8 cellular contexts compared by ENCODE assay signal in genomic region chr2:73283545-73284295, GRCh38. TPM values are rescaled to one million over a fixed set of nuclear protein-coding genes. Genes with fewer than 3 reads are reported as not detected.
DNase-seq lines count a peak whose midpoint lies in the region; ATAC-seq and TF ChIP-seq lines count a peak whose summit lies in the region.

No MANE protein-coding gene starts in this region.

- ATAC-seq in GM21723 (IDR thresholded peaks at IDR 0.05; ENCODE audit: unreplicated experiment), result peak; percentile 28

- H3K36me3 ChIP-seq in Loucy (ENCODE audit: insufficient read depth, low read length), result no peaks in the 10 kb centered on the region
- H3K36me3 ChIP-seq in iPS-15b (ENCODE audit: control insufficient read depth, insufficient read depth, low read length), result no peaks in the 10 kb centered on the region

- peaks cover 8% of the 10 kb centered on the region; the same call in 1 of the 2 replicates for H3F3A ChIP-seq in Loucy (ENCODE audit: low read depth)

- no peaks in the 10 kb centered on the region for H3K9me3 Mint-ChIP-seq in activated naive CD8-positive, alpha-beta T cell treated with anti-CD3 and anti-CD28 coated beads for 36 hours

- peaks cover 22% of the 10 kb centered on the region for H3K36me3 Mint-ChIP-seq in activated naive CD8-positive, alpha-beta T cell treated with anti-CD3 and anti-CD28 coated beads for 36 hours

- H3K4me1 Mint-ChIP-seq in activated naive CD8-positive, alpha-beta T cell treated with anti-CD3 and anti-CD28 coated beads for 36 hours, result peaks cover 25% of the 10 kb centered on the region

- peaks cover 9% of the 10 kb centered on the region for H3K27me3 Mint-ChIP-seq in activated naive CD8-positive, alpha-beta T cell treated with anti-CD3 and anti-CD28 coated beads for 36 hours

- H3K9me2 ChIP-seq in Loucy (replicated peaks; ENCODE audit: low read depth, low read length), result no peaks in the 10 kb centered on the region

- H3K9me3 ChIP-seq in Loucy (ENCODE audit: insufficient read depth, low read depth, low read length), result no peaks in the 10 kb centered on the region
- no peaks in the 10 kb centered on the region for H3K9me3 ChIP-seq in iPS-15b (ENCODE audit: control insufficient read depth, insufficient read depth, low read length)

- H3K4me2 ChIP-seq in Loucy (ENCODE audit: low read depth, low read length, poor library complexity, severe bottlenecking), result peak overlapping the region; percentile 97

- H2AFZ ChIP-seq in Loucy (ENCODE audit: low read length), result peak overlapping the region; percentile 100

- H3K4me1 ChIP-seq in Loucy (ENCODE audit: insufficient read depth, low read length, poor library complexity, severe bottlenecking) (peaks cover 49% of the 10 kb centered on the region), iPS-15b (ENCODE audit: control insufficient read depth, insufficient read depth, low read length) (peaks cover 19% of the 10 kb centered on the region)

- TF ChIP-seq CTCF in GM12875 (IDR thresholded peaks at IDR 0.05; ENCODE audit: borderline replicate concordance, insufficient read depth, low read depth, low read length) (no peak), Loucy (conservative IDR thresholded peaks at IDR 0.05; ENCODE audit: low read length) (no peak)

- no peaks in the 10 kb centered on the region for H3K27me3 ChIP-seq in Loucy (ENCODE audit: insufficient read depth, low read length, poor library complexity, severe bottlenecking)
- H3K27me3 ChIP-seq in iPS-15b (ENCODE audit: control insufficient read depth, insufficient read depth, low read length), result peaks cover 26% of the 10 kb centered on the region

- H3K4me3 ChIP-seq in GM12875 (ENCODE audit: low read depth, low read length) (peak overlapping the region; percentile 75), Loucy (ENCODE audit: low read length, poor library complexity, severe bottlenecking) (peak overlapping the region; percentile 86), iPS-15b (ENCODE audit: low read depth, low read length) (peak overlapping the region; percentile 67)

- peak overlapping the region; percentile 86 for H3K4me3 Mint-ChIP-seq in activated naive CD8-positive, alpha-beta T cell treated with anti-CD3 and anti-CD28 coated beads for 36 hours

- peaks cover 53% of the 10 kb centered on the region for H3K79me2 ChIP-seq in Loucy (ENCODE audit: insufficient read depth, low read length)

- peaks cover 49% of the 10 kb centered on the region for H4K20me1 ChIP-seq in Loucy (ENCODE audit: insufficient read depth, low read length, poor library complexity, severe bottlenecking)

- DNase-seq in activated naive CD8-positive, alpha-beta T cell treated with anti-CD3 and anti-CD28 coated beads for 36 hours, result peak; percentile 44
- peak; percentile 26 to 58 for DNase-seq in stimulated activated CD4-positive, alpha-beta T cell treated with anti-CD3 and anti-CD28 coated beads, Interleukin-2, amount 100 ng/mL, for 24 hours
- DNase-seq in KG1 (lab: John Stamatoyannopoulos, UW) (no peak), posterior vena cava (ENCODE audit: low spot score) (no peak)

- H3K9ac ChIP-seq in Loucy (ENCODE audit: low read depth, low read length, poor library complexity, severe bottlenecking), result peak overlapping the region; percentile 91
- H3K9ac ChIP-seq in iPS-15b (ENCODE audit: low read depth, low read length), result peak overlapping the region; percentile 62

- peak overlapping the region; percentile 83 for H3K27ac Mint-ChIP-seq in activated naive CD8-positive, alpha-beta T cell treated with anti-CD3 and anti-CD28 coated beads for 36 hours

- intact Hi-C loops in posterior vena cava (cut with DNase I), result no loop called here

RNA-seq across cellular contexts. Expression of gene FBXO41, which starts 0.6 kb away (rescaled TPM):
- 10 to 100 TPM; 45.7 to 45.8 TPM for total RNA-seq in activated naive CD8-positive, alpha-beta T cell treated with anti-CD3 and anti-CD28 coated beads for 36 hours
- total RNA-seq in posterior vena cava, result 1 to 10 TPM; 1.4 to 1.8 TPM

RNA-seq across cellular contexts. Expression of gene EGR4, which starts 9.6 kb away (rescaled TPM):
- under 1 TPM; 0.41 to 0.44 TPM for total RNA-seq in activated naive CD8-positive, alpha-beta T cell treated with anti-CD3 and anti-CD28 coated beads for 36 hours
- total RNA-seq in posterior vena cava, result not detected

RNA-seq across cellular contexts. Expression of gene CCT7, which starts 49.6 kb away (rescaled TPM):
- total RNA-seq in activated naive CD8-positive, alpha-beta T cell treated with anti-CD3 and anti-CD28 coated beads for 36 hours, result 100 to 1,000 TPM; 719 to 732 TPM
- total RNA-seq in posterior vena cava, result 100 to 1,000 TPM; 190 to 234 TPM

RNA-seq across cellular contexts. Expression of gene PRADC1, which starts 50.7 kb away (rescaled TPM):
- 10 to 100 TPM; 19.6 to 20.9 TPM for total RNA-seq in activated naive CD8-positive, alpha-beta T cell treated with anti-CD3 and anti-CD28 coated beads for 36 hours
- 10 to 100 TPM; 16.8 to 23.5 TPM for total RNA-seq in posterior vena cava

Comparison
In these comparisons a context has a peak if more than half of its experiments do, and no peak if none do; other contexts are left out.
1. DNase-seq: peak in activated naive CD8-positive, alpha-beta T cell treated with anti-CD3 and anti-CD28 coated beads for 36 hours (single experiment) and stimulated activated CD4-positive, alpha-beta T cell treated with anti-CD3 and anti-CD28 coated beads, Interleukin-2, amount 100 ng/mL, for 24 hours (2 of 2); none in KG1 (single experiment) and posterior vena cava (single experiment).
2. RNA of gene FBXO41, which starts 0.6 kb away (total RNA-seq): 45.7 to 45.8 TPM in activated naive CD8-positive, alpha-beta T cell treated with anti-CD3 and anti-CD28 coated beads for 36 hours; 1.4 to 1.8 TPM in posterior vena cava; every median in the first group is over 10 times any median in the second.
3. Peak in every context shown above with its lines, with median percentiles within 50 percentile points of each other: H3K4me3 ChIP-seq.